Comparison of ENCODE assay signal across 1 cellular context in genomic region chrX:119206203-119206602, GRCh38.
TF ChIP-seq lines count a peak whose summit lies in the region.

No MANE protein-coding gene starts in this region.

TF ChIP-seq in K562, 482 proteins besides CTCF, POLR2A, EP300 and RAD21 (continued from another document and continues in another):
- TF ChIP-seq, protein P1, sequence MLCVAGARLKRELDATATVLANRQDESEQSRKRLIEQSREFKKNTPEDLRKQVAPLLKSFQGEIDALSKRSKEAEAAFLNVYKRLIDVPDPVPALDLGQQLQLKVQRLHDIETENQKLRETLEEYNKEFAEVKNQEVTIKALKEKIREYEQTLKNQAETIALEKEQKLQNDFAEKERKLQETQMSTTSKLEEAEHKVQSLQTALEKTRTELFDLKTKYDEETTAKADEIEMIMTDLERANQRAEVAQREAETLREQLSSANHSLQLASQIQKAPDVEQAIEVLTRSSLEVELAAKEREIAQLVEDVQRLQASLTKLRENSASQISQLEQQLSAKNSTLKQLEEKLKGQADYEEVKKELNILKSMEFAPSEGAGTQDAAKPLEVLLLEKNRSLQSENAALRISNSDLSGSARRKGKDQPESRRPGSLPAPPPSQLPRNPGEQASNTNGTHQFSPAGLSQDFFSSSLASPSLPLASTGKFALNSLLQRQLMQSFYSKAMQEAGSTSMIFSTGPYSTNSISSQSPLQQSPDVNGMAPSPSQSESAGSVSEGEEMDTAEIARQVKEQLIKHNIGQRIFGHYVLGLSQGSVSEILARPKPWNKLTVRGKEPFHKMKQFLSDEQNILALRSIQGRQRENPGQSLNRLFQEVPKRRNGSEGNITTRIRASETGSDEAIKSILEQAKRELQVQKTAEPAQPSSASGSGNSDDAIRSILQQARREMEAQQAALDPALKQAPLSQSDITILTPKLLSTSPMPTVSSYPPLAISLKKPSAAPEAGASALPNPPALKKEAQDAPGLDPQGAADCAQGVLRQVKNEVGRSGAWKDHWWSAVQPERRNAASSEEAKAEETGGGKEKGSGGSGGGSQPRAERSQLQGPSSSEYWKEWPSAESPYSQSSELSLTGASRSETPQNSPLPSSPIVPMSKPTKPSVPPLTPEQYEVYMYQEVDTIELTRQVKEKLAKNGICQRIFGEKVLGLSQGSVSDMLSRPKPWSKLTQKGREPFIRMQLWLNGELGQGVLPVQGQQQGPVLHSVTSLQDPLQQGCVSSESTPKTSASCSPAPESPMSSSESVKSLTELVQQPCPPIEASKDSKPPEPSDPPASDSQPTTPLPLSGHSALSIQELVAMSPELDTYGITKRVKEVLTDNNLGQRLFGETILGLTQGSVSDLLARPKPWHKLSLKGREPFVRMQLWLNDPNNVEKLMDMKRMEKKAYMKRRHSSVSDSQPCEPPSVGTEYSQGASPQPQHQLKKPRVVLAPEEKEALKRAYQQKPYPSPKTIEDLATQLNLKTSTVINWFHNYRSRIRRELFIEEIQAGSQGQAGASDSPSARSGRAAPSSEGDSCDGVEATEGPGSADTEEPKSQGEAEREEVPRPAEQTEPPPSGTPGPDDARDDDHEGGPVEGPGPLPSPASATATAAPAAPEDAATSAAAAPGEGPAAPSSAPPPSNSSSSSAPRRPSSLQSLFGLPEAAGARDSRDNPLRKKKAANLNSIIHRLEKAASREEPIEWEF (CRISPR knock-in tag; IDR thresholded peaks at IDR 0.05): no peak
- TF ChIP-seq ZNF75A (CRISPR knock-in tag; IDR thresholded peaks at IDR 0.05): no peak
- 0 out of 2 replicates have a peak, but pooled peaks have one; percentile 23 for TF ChIP-seq HSF4 (CRISPR knock-in tag; IDR thresholded peaks at IDR 0.05; ENCODE audit: borderline replicate concordance)
- TF ChIP-seq CBX5 (IDR thresholded peaks at IDR 0.05; ENCODE audit: borderline replicate concordance, low read depth): no peak
- TF ChIP-seq ERF (CRISPR knock-in tag; IDR thresholded peaks at IDR 0.05): no peak
- TF ChIP-seq SRSF7 (optimal IDR thresholded peaks at IDR 0.05; ENCODE audit: low read depth, low read length): no peak
- no peak for TF ChIP-seq TCF7 (IDR thresholded peaks at IDR 0.05; ENCODE audit: borderline replicate concordance)
- TF ChIP-seq SMAD2 (IDR thresholded peaks at IDR 0.05; ENCODE audit: low read depth, low read length): no peak
- TF ChIP-seq, protein P2, sequence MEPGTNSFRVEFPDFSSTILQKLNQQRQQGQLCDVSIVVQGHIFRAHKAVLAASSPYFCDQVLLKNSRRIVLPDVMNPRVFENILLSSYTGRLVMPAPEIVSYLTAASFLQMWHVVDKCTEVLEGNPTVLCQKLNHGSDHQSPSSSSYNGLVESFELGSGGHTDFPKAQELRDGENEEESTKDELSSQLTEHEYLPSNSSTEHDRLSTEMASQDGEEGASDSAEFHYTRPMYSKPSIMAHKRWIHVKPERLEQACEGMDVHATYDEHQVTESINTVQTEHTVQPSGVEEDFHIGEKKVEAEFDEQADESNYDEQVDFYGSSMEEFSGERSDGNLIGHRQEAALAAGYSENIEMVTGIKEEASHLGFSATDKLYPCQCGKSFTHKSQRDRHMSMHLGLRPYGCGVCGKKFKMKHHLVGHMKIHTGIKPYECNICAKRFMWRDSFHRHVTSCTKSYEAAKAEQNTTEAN (CRISPR knock-in tag; IDR thresholded peaks at IDR 0.05): no peak
- no peak for TF ChIP-seq VEZF1 (CRISPR knock-in tag; IDR thresholded peaks at IDR 0.05)
- TF ChIP-seq, protein P3, sequence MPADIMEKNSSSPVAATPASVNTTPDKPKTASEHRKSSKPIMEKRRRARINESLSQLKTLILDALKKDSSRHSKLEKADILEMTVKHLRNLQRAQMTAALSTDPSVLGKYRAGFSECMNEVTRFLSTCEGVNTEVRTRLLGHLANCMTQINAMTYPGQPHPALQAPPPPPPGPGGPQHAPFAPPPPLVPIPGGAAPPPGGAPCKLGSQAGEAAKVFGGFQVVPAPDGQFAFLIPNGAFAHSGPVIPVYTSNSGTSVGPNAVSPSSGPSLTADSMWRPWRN (IDR thresholded peaks at IDR 0.05; ENCODE audit: low read depth): no peak
- TF ChIP-seq ZNF507 (tag; conservative IDR thresholded peaks at IDR 0.05): no peak
- no peak for TF ChIP-seq ZMIZ1 (IDR thresholded peaks at IDR 0.05; ENCODE audit: low read depth in 2 of 2, low read length in 2 of 2)
- no peak for TF ChIP-seq BCOR (IDR thresholded peaks at IDR 0.05)
- TF ChIP-seq SRSF1 (IDR thresholded peaks at IDR 0.05; ENCODE audit: low read depth, low read length): no peak
- TF ChIP-seq NRF1 (conservative IDR thresholded peaks at IDR 0.05 in 1 of 2, IDR thresholded peaks at IDR 0.05 in 1 of 2): 0 out of 4 replicates have a peak, but pooled peaks have one; percentile 11 to 25
- no peak for TF ChIP-seq BRF1 (IDR thresholded peaks at IDR 0.05; ENCODE audit: borderline replicate concordance, extremely low read depth, insufficient read length)
- TF ChIP-seq L3MBTL2 (IDR thresholded peaks at IDR 0.05): peak; percentile 77
- no peak for TF ChIP-seq PRDM10 (IDR thresholded peaks at IDR 0.05; ENCODE audit: partially characterized antibody)
- no peak for TF ChIP-seq PCBP2 (IDR thresholded peaks at IDR 0.05; ENCODE audit: low read depth, low read length, poor library complexity, severe bottlenecking)
- no peak for TF ChIP-seq NCOA2 (IDR thresholded peaks at IDR 0.05; ENCODE audit: partially characterized antibody in 2 of 2)
- TF ChIP-seq TAF7 (tag; IDR thresholded peaks at IDR 0.05): no peak
- peak; percentile 57; the same call in 1 of the 2 replicates for TF ChIP-seq JUN (IDR thresholded peaks at IDR 0.05; ENCODE audit: borderline replicate concordance, low read depth, low read length)
- TF ChIP-seq JUN (CRISPR knock-in tag; IDR thresholded peaks at IDR 0.05; ENCODE audit: borderline replicate concordance): no peak
- peak; percentile 48 for TF ChIP-seq MYC (IDR thresholded peaks at IDR 0.05; ENCODE audit: low read depth, low read length)
- TF ChIP-seq MYC (CRISPR knock-in tag; IDR thresholded peaks at IDR 0.05; ENCODE audit: borderline replicate concordance, low read depth): no peak
- no peak for TF ChIP-seq SAFB2 (IDR thresholded peaks at IDR 0.05; ENCODE audit: borderline replicate concordance, low read depth, low read length, severe bottlenecking)
- no peak for TF ChIP-seq RBM25 (IDR thresholded peaks at IDR 0.05; ENCODE audit: low read depth, low read length, severe bottlenecking)
- TF ChIP-seq HNRNPK (IDR thresholded peaks at IDR 0.05; ENCODE audit: low read depth, low read length, poor library complexity, severe bottlenecking): no peak
- no peak for TF ChIP-seq SRF (CRISPR knock-in tag; IDR thresholded peaks at IDR 0.05)
- TF ChIP-seq CBX3 (IDR thresholded peaks at IDR 0.05; ENCODE audit: borderline replicate concordance in 1 of 2, low read length in 2 of 2): no peak
- no peak for TF ChIP-seq NBN (IDR thresholded peaks at IDR 0.05; ENCODE audit: low read depth)
- no peak for TF ChIP-seq ZNF174 (CRISPR knock-in tag; IDR thresholded peaks at IDR 0.05)
